ENCODE assay signal across 14 cellular contexts in the genomic region with DNA sequence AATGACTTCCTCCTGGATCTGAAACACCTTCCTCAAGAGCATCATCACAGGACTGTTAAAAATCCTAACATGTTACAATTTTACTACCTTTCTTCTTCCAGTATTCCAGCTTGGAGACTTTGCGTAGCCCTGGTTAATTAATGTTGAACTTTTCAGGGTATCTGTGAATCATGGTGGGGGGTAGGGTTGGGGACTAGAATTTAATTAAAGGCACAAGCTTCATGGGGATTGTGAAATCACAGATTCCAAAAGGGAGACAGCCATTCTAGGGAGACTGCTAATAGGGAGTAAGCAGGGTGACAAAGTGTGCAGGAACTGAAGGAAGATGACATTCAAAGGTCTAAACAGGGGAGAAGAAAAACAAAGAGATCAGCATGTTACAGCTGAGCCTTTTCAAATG.
"Had no signal": no experiment of that assay in that cellular context is flagged by ENCODE, and none has a peak within 500 bp of the region (broad histone marks: within the 10 kb centered on the region; RNA-seq: fewer than 3 reads in every experiment).

No MANE protein-coding gene starts in this region.

- H3K4me3 Mint-ChIP-seq: activated CD4-positive, alpha-beta T cell treated with anti-CD3 and anti-CD28 coated beads, Interleukin-2, amount 10 ng/mL, durations not matched to agents 24 days and 14 days; activated naive CD4-positive, alpha-beta T cell treated with anti-CD3 and anti-CD28 coated beads for 36 hours; activated T-helper 17 cell treated with anti-CD3 and anti-CD28 coated beads, Interleukin-2, amount 50 U/mL, for 72 hours; immature natural killer cell; memory B cell; neural crest cell had no signal

- DNase-seq: activated CD4-positive, alpha-beta T cell treated with anti-CD3 and anti-CD28 coated beads, Interleukin-2, amount 10 ng/mL, durations not matched to agents 24 days and 14 days; activated naive CD4-positive, alpha-beta T cell treated with anti-CD3 and anti-CD28 coated beads for 36 hours; central memory CD4-positive, alpha-beta T cell; effector memory CD4-positive, alpha-beta T cell; immature natural killer cell; stimulated activated CD4-positive, alpha-beta T cell treated with anti-CD3 and anti-CD28 coated beads, Interleukin-2, amount 100 ng/mL, for 24 hours; substantia nigra; upper lobe of left lung; WERI-Rb-1 had no signal

- ATAC-seq: activated T-helper 17 cell treated with anti-CD3 and anti-CD28 coated beads, Interleukin-2, amount 50 U/mL, for 72 hours; left lobe of liver had no signal

- H3K36me3 ChIP-seq: upper lobe of left lung, WERI-Rb-1 had no signal

- H3K27ac Mint-ChIP-seq: activated CD4-positive, alpha-beta T cell treated with anti-CD3 and anti-CD28 coated beads, Interleukin-2, amount 10 ng/mL, durations not matched to agents 24 days and 14 days; activated naive CD4-positive, alpha-beta T cell treated with anti-CD3 and anti-CD28 coated beads for 36 hours; activated T-helper 17 cell treated with anti-CD3 and anti-CD28 coated beads, Interleukin-2, amount 50 U/mL, for 72 hours; immature natural killer cell; memory B cell had no signal

- H3K4me1 Mint-ChIP-seq: activated CD4-positive, alpha-beta T cell treated with anti-CD3 and anti-CD28 coated beads, Interleukin-2, amount 10 ng/mL, durations not matched to agents 24 days and 14 days; activated T-helper 17 cell treated with anti-CD3 and anti-CD28 coated beads, Interleukin-2, amount 50 U/mL, for 72 hours; immature natural killer cell; memory B cell; neural crest cell had no signal

- H3K27me3 Mint-ChIP-seq: activated CD4-positive, alpha-beta T cell treated with anti-CD3 and anti-CD28 coated beads, Interleukin-2, amount 10 ng/mL, durations not matched to agents 24 days and 14 days; activated T-helper 17 cell treated with anti-CD3 and anti-CD28 coated beads, Interleukin-2, amount 50 U/mL, for 72 hours; memory B cell had no signal

- H3K9me3 ChIP-seq: upper lobe of left lung had no signal

- H3K36me3 Mint-ChIP-seq: memory B cell had no signal

- H3K4me1 ChIP-seq: upper lobe of left lung had no signal

- H3K27ac ChIP-seq: epithelial cell of prostate, upper lobe of left lung, WERI-Rb-1 had no signal

- H3K4me3 ChIP-seq: upper lobe of left lung had no signal

- H3K27me3 ChIP-seq: upper lobe of left lung had no signal
